Comparison of ENCODE assay signal across 8 cellular contexts in the genomic region with DNA sequence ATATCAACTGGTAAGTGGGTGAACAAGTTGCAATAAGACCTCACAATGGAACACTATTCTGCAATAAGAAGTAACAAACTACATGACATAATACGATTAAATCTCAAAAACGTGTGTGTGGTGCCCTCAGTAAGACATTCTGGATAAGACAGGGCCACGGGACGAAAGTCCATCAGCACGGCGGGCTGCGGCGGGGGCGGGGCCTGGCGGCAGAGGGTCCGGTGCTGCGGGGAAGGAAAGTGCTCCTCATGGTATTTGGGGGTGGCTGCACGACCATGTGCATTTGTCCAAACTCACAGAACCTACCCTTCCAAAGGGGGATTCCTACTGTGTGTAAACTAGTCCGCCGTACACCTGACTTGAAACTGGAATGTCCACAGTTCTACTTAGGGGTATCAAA.
"Had no signal": no experiment of that assay in that cellular context is flagged by ENCODE, and none has a peak within 500 bp of the region (broad histone marks: within the 10 kb centered on the region; RNA-seq: fewer than 3 reads in every experiment).

No MANE protein-coding gene starts in this region.

- H3K4me3 Mint-ChIP-seq: HFFc6 had no signal

- H3K9me3 ChIP-seq: HAP-1 had no signal

- H3K36me3 ChIP-seq: HAP-1 had no signal

- H3K9ac ChIP-seq: GM23248 had no signal

- H3K27ac Mint-ChIP-seq: HFFc6 had no signal

- H3K4me1 ChIP-seq: HAP-1 had no signal

- H3K27ac ChIP-seq: GM23248 had no signal

- H3K4me3 ChIP-seq: GM23248, HAP-1, K562 had no signal

- ATAC-seq: HCT116, K562 had no signal

- DNase-seq: GM23248, GOT3, H7, HFFc6, IMR-90 had no signal
